Comparison of ENCODE assay signal across 7 cellular contexts in genomic region chr2:62198854-62199253, GRCh38. TPM values are rescaled to one million over a fixed set of nuclear protein-coding genes. Genes with fewer than 3 reads are reported as not detected.
DNase-seq lines count a peak whose midpoint lies in the region; ATAC-seq and TF ChIP-seq lines count a peak whose summit lies in the region.
"Not testable (repeated sequence)": the region's sequence is repeated elsewhere in the genome, so short reads cannot be mapped to it uniquely, and the experiment has no call there.

No MANE protein-coding gene starts in this region.

- intact Hi-C loops in activated T-helper 1 cell treated with anti-CD3 and anti-CD28 coated beads, Interleukin-12 subunit alpha, Interleukin-12 subunit beta, Interleukin-2, Interleukin-4 antibody, amounts not matched to agents 30 ng/mL and 10 ng/mL and 1 ng/mL, durations not matched to agents 14 hours and 24 hours and 36 hours (cut with micrococcal nuclease): loop anchor here (2.0 to 5.0 kb wide), 6 partner anchors 292 to 1442 kb away; partner anchors contain the start of genes COMMD1, FAM161A, PAPOLG and REL

- not testable (repeated sequence) for ATAC-seq in DND-41 (ENCODE audit: insufficient read depth, low read depth)

- DNase-seq in DND-41; T-helper 2 cell treated with Interferon-gamma antibody and Interleukin-4, amounts not matched to agents 5 μg/mL and 100 μg/mL, for 36 hours (ENCODE audit: low spot score); activated T-helper 1 cell treated with anti-CD3 and anti-CD28 coated beads, Interleukin-12 subunit alpha, Interleukin-12 subunit beta, Interleukin-2, Interleukin-4 antibody, amounts not matched to agents 30 ng/mL and 10 ng/mL and 1 ng/mL, durations not matched to agents 14 hours and 24 hours and 36 hours (ENCODE audit: low spot score); immature natural killer cell; neural progenitor cell (ENCODE audit: low spot score): not testable (repeated sequence)

- peak overlapping the region; percentile 85 for H3K27ac Mint-ChIP-seq in T-helper 2 cell treated with Interferon-gamma antibody and Interleukin-4, amounts not matched to agents 5 μg/mL and 100 μg/mL, for 36 hours
- peak overlapping the region; percentile 66 for H3K27ac Mint-ChIP-seq in activated T-helper 1 cell treated with anti-CD3 and anti-CD28 coated beads, Interleukin-12 subunit alpha, Interleukin-12 subunit beta, Interleukin-2, Interleukin-4 antibody, amounts not matched to agents 30 ng/mL and 10 ng/mL and 1 ng/mL, durations not matched to agents 14 hours and 24 hours and 36 hours
- H3K27ac Mint-ChIP-seq in brain, neural progenitor cell: not testable (repeated sequence)
- peak overlapping the region in 2 of 6 donors; percentile 66 to 85 for H3K27ac Mint-ChIP-seq in immature natural killer cell

- not testable (repeated sequence) for H3K9me3 ChIP-seq in DND-41 (ENCODE audit: insufficient read depth, low read length, severe bottlenecking); KOPT-K1 (ENCODE audit: insufficient read depth, low read length, poor library complexity, severe bottlenecking); neural progenitor cell (ENCODE audit: low read depth)

- not testable (repeated sequence) for H3K27me3 ChIP-seq in DND-41 (ENCODE audit: insufficient read depth, low read length, poor library complexity); neural progenitor cell

- not testable (repeated sequence) for H3K36me3 Mint-ChIP-seq in T-helper 2 cell treated with Interferon-gamma antibody and Interleukin-4, amounts not matched to agents 5 μg/mL and 100 μg/mL, for 36 hours (ENCODE audit: low read depth); brain; immature natural killer cell; neural progenitor cell
- peaks cover 19% of the 10 kb centered on the region for H3K36me3 Mint-ChIP-seq in activated T-helper 1 cell treated with anti-CD3 and anti-CD28 coated beads, Interleukin-12 subunit alpha, Interleukin-12 subunit beta, Interleukin-2, Interleukin-4 antibody, amounts not matched to agents 30 ng/mL and 10 ng/mL and 1 ng/mL, durations not matched to agents 14 hours and 24 hours and 36 hours (ENCODE audit: low read depth)

- peaks cover 54% of the 10 kb centered on the region for H3K4me1 Mint-ChIP-seq in T-helper 2 cell treated with Interferon-gamma antibody and Interleukin-4, amounts not matched to agents 5 μg/mL and 100 μg/mL, for 36 hours (ENCODE audit: low read depth)
- H3K4me1 Mint-ChIP-seq in activated T-helper 1 cell treated with anti-CD3 and anti-CD28 coated beads, Interleukin-12 subunit alpha, Interleukin-12 subunit beta, Interleukin-2, Interleukin-4 antibody, amounts not matched to agents 30 ng/mL and 10 ng/mL and 1 ng/mL, durations not matched to agents 14 hours and 24 hours and 36 hours (ENCODE audit: low read depth): peaks cover 61% of the 10 kb centered on the region
- peaks cover 36% of the 10 kb centered on the region for H3K4me1 Mint-ChIP-seq in brain
- peaks cover 65 to 67% of the 10 kb centered on the region in 2 donors for H3K4me1 Mint-ChIP-seq in immature natural killer cell
- peaks cover 27% of the 10 kb centered on the region for H3K4me1 Mint-ChIP-seq in neural progenitor cell

- H4K20me1 ChIP-seq in DND-41 (ENCODE audit: insufficient read depth, low read length) (peaks cover 54% of the 10 kb centered on the region), neural progenitor cell (ENCODE audit: low read depth) (peaks cover 75% of the 10 kb centered on the region)

- not testable (repeated sequence) for H3K27me3 Mint-ChIP-seq in T-helper 2 cell treated with Interferon-gamma antibody and Interleukin-4, amounts not matched to agents 5 μg/mL and 100 μg/mL, for 36 hours (ENCODE audit: low read depth); activated T-helper 1 cell treated with anti-CD3 and anti-CD28 coated beads, Interleukin-12 subunit alpha, Interleukin-12 subunit beta, Interleukin-2, Interleukin-4 antibody, amounts not matched to agents 30 ng/mL and 10 ng/mL and 1 ng/mL, durations not matched to agents 14 hours and 24 hours and 36 hours (ENCODE audit: insufficient read depth); neural progenitor cell (ENCODE audit: insufficient read depth, low read depth)
- peaks cover 15% of the 10 kb centered on the region for H3K27me3 Mint-ChIP-seq in brain
- H3K27me3 Mint-ChIP-seq in immature natural killer cell (ENCODE audit: low read depth in 3 of 3): peaks cover 0 to 24% (median 4%) of the 10 kb centered on the region in 3 donors

- H3K36me3 ChIP-seq in DND-41 (ENCODE audit: insufficient read depth, low read length); KOPT-K1 (ENCODE audit: insufficient read depth, low read length); neural progenitor cell: not testable (repeated sequence)

- not testable (repeated sequence) for H3K4me3 ChIP-seq in DND-41 (ENCODE audit: low read depth in 1 of 2, low read length in 2 of 2)
- H3K4me3 ChIP-seq in neural progenitor cell: peak overlapping the region; percentile 98

- peaks cover 56% of the 10 kb centered on the region for H3K4me1 ChIP-seq in DND-41 (ENCODE audit: insufficient read depth, low read length)
- H3K4me1 ChIP-seq in neural progenitor cell: peaks cover 50% of the 10 kb centered on the region

- H3K27ac ChIP-seq in DND-41 (ENCODE audit: low read length); neural progenitor cell: not testable (repeated sequence)
- peak overlapping the region; percentile 94 for H3K27ac ChIP-seq in KOPT-K1 (ENCODE audit: low read depth, low read length, poor library complexity, severe bottlenecking)

- not testable (repeated sequence) for H3K9me3 Mint-ChIP-seq in T-helper 2 cell treated with Interferon-gamma antibody and Interleukin-4, amounts not matched to agents 5 μg/mL and 100 μg/mL, for 36 hours; activated T-helper 1 cell treated with anti-CD3 and anti-CD28 coated beads, Interleukin-12 subunit alpha, Interleukin-12 subunit beta, Interleukin-2, Interleukin-4 antibody, amounts not matched to agents 30 ng/mL and 10 ng/mL and 1 ng/mL, durations not matched to agents 14 hours and 24 hours and 36 hours; brain; immature natural killer cell; neural progenitor cell

- not testable (repeated sequence) for TF ChIP-seq CTCF in DND-41 (IDR thresholded peaks at IDR 0.05; ENCODE audit: borderline replicate concordance, extremely low read depth, low read length, poor library complexity, severe bottlenecking); brain (conservative IDR thresholded peaks at IDR 0.05); neural progenitor cell (IDR thresholded peaks at IDR 0.05)

- H3K4me2 ChIP-seq in DND-41 (ENCODE audit: insufficient read depth, low read length): peak overlapping the region; percentile 80; the same call in 1 of the 2 replicates
- peak overlapping the region; percentile 80 for H3K4me2 ChIP-seq in neural progenitor cell

- H2AFZ ChIP-seq in DND-41 (ENCODE audit: low read depth, low read length); neural progenitor cell (replicated peaks): not testable (repeated sequence)

- H3K79me2 ChIP-seq in DND-41 (ENCODE audit: insufficient read depth, low read length): peaks cover 77% of the 10 kb centered on the region
- H3K79me2 ChIP-seq in neural progenitor cell (ENCODE audit: low read depth): peaks cover 78% of the 10 kb centered on the region

- H3K9ac ChIP-seq in DND-41 (ENCODE audit: low read depth, low read length): 0 out of 2 replicates have a peak overlapping the region, but pooled peaks have one; percentile 94
- H3K9ac ChIP-seq in neural progenitor cell: not testable (repeated sequence)

- H3K4me3 Mint-ChIP-seq in T-helper 2 cell treated with Interferon-gamma antibody and Interleukin-4, amounts not matched to agents 5 μg/mL and 100 μg/mL, for 36 hours: peak overlapping the region; percentile 92
- peak overlapping the region; percentile 87 for H3K4me3 Mint-ChIP-seq in activated T-helper 1 cell treated with anti-CD3 and anti-CD28 coated beads, Interleukin-12 subunit alpha, Interleukin-12 subunit beta, Interleukin-2, Interleukin-4 antibody, amounts not matched to agents 30 ng/mL and 10 ng/mL and 1 ng/mL, durations not matched to agents 14 hours and 24 hours and 36 hours
- H3K4me3 Mint-ChIP-seq in brain: peak overlapping the region; percentile 70 to 93 (median 88)
- peak overlapping the region; percentile 2 to 93 (median 87) for H3K4me3 Mint-ChIP-seq in immature natural killer cell
- not testable (repeated sequence) for H3K4me3 Mint-ChIP-seq in neural progenitor cell

- peaks cover 44% of the 10 kb centered on the region for H3F3A ChIP-seq in neural progenitor cell (ENCODE audit: low read depth)

RNA-seq across cellular contexts. Expression of gene B3GNT2, which starts 2.9 kb away (rescaled TPM):
- total RNA-seq in activated T-helper 1 cell treated with anti-CD3 and anti-CD28 coated beads, Interleukin-12 subunit alpha, Interleukin-12 subunit beta, Interleukin-2, Interleukin-4 antibody, amounts not matched to agents 30 ng/mL and 10 ng/mL and 1 ng/mL, durations not matched to agents 14 hours and 24 hours and 36 hours: 32.8 and 37.3 TPM in 2 replicates
- 4.5 TPM for polyA plus RNA-seq in brain (ENCODE audit: insufficient read depth, low read depth, low replicate concordance)
- 10 to 100 TPM; 46.7 to 96.9 (median 50.4) TPM for polyA plus RNA-seq in immature natural killer cell
- 51.9 and 73.2 TPM in 2 replicates for total RNA-seq in neural progenitor cell (ENCODE audit: low replicate concordance)
